Comparison of ENCODE assay signal across 15 cellular contexts in the genomic region with DNA sequence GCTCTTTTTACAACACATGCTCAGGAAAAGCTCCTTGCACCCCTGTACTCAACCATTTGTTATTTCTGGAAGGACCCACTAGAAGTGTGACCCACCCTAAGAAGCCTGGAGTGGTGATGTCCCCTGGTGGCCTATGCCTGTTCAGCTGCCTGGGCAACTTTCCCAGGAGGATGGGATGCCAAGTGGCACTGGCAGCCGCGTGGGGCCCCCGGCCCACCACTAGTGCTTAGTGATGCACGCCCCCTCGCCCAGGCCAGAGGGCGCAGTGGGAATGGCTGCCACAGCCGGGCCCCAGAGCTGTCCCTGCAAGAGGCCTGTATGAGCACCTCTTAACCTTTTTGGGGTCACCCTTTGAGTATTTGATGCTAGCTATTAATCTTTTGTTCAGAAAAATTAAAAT. TPM values are rescaled to one million over a fixed set of nuclear protein-coding genes. Genes with fewer than 3 reads are reported as not detected.
DNase-seq lines count a peak whose midpoint lies in the region; ATAC-seq and TF ChIP-seq lines count a peak whose summit lies in the region.
"Had no signal": no experiment of that assay in that cellular context is flagged by ENCODE, and none has a peak within 500 bp of the region (broad histone marks: within the 10 kb centered on the region; RNA-seq: fewer than 3 reads in every experiment).

No MANE protein-coding gene starts in this region.

- WGBS in body of pancreas, 2 donors = 56 to 73% methylated on average over 6 of the region's 7 CpGs
- WGBS in lower leg skin, 2 donors = 62 to 87% methylated on average over 7 of the region's 7 CpGs

- intact Hi-C loops in body of pancreas (cut with DNase I) = no loop called here
- intact Hi-C loops in lower lobe of right lung (cut with DNase I) = loop anchor here (5.0 kb wide), 1 partner anchor 62 kb away; no protein-coding TSS in a partner anchor
- intact Hi-C loops in sciatic nerve (cut with DNase I) = loop anchor here (5.0 kb wide), 1 partner anchor 62 kb away; no protein-coding TSS in a partner anchor
- intact Hi-C loops in lower leg skin (cut with DNase I; ENCODE audit: low total_unique reads) = loop anchor here (5.0 kb wide), 1 partner anchor 62 kb away; no protein-coding TSS in a partner anchor

- TF ChIP-seq POLR2A in body of pancreas (IDR thresholded peaks at IDR 0.05) (no peak), lower leg skin (IDR thresholded peaks at IDR 0.05) (no peak)

- H3K27ac Mint-ChIP-seq in stimulated activated memory B cell treated with anti-CD40 and anti-IgM and Interleukin-4, amounts not matched to agents 10 μg/mL and 1 μg/mL and 100 μg/mL, for 72 hours = no peak overlapping the region
- H3K27ac Mint-ChIP-seq: B cell; CD4-positive, CD25-positive, alpha-beta regulatory T cell had no signal

- H3K4me3 ChIP-seq in body of pancreas (no peak overlapping the region), lower lobe of right lung (no peak overlapping the region), lower leg skin (ENCODE audit: low read depth, poor library complexity, severe bottlenecking) (no peak overlapping the region)

- no peak overlapping the region for H3K4me3 Mint-ChIP-seq in stimulated activated memory B cell treated with anti-CD40 and anti-IgM and Interleukin-4, amounts not matched to agents 10 μg/mL and 1 μg/mL and 100 μg/mL, for 72 hours
- H3K4me3 Mint-ChIP-seq: B cell; CD4-positive, CD25-positive, alpha-beta regulatory T cell had no signal

- H3K36me3 ChIP-seq in body of pancreas (replicated peaks in 1 of 2; ENCODE audit: insufficient read depth in 1 of 2, low read depth in 2 of 2) (no peaks in the 10 kb centered on the region), lower lobe of right lung (peaks cover 17% of the 10 kb centered on the region)

- DNase-seq in RWPE1 (ENCODE audit: low spot score) (no peak), body of pancreas (peak in 1 of 4 donors; percentile 13), lower lobe of right lung (peak; percentile 42), sciatic nerve (ENCODE audit: low spot score) (peak; percentile 41), lower leg skin (ENCODE audit: low spot score in 2 of 2) (no peak)
- DNase-seq: CD4-positive, CD25-positive, alpha-beta regulatory T cell; KBM-7; NCI-H1436 treated with DMSO at 0.1 percent for 48 hours; NCI-H2081; NCI-H510A treated with DMSO at 0.1 percent for 48 hours; NCI-H82 had no signal

- TF ChIP-seq CTCF in RWPE1 (conservative IDR thresholded peaks at IDR 0.05; ENCODE audit: low read depth) (no peak), body of pancreas (IDR thresholded peaks at IDR 0.05) (no peak), lower lobe of right lung (IDR thresholded peaks at IDR 0.05) (no peak), lower leg skin (IDR thresholded peaks at IDR 0.05) (no peak)

- H3K27me3 ChIP-seq in body of pancreas (no peaks in the 10 kb centered on the region), lower lobe of right lung (ENCODE audit: low read depth) (no peaks in the 10 kb centered on the region)

- no peaks in the 10 kb centered on the region for H3K9me3 Mint-ChIP-seq in stimulated activated memory B cell treated with anti-CD40 and anti-IgM and Interleukin-4, amounts not matched to agents 10 μg/mL and 1 μg/mL and 100 μg/mL, for 72 hours
- H3K9me3 Mint-ChIP-seq: CD4-positive, CD25-positive, alpha-beta regulatory T cell had no signal

- ATAC-seq in body of pancreas (no peak), lower lobe of right lung (no peak), sciatic nerve (no peak), GM21515 (IDR thresholded peaks at IDR 0.05; ENCODE audit: unreplicated experiment) (no peak)
- ATAC-seq in stimulated activated memory B cell treated with anti-CD40 and anti-IgM and Interleukin-4, amounts not matched to agents 10 μg/mL and 1 μg/mL and 100 μg/mL, for 72 hours = no peak
- ATAC-seq: HCT116 had no signal

- peaks cover 95% of the 10 kb centered on the region for H3K4me1 ChIP-seq in body of pancreas
- peaks cover 22% of the 10 kb centered on the region for H3K4me1 ChIP-seq in lower lobe of right lung

- H3K36me3 Mint-ChIP-seq in stimulated activated memory B cell treated with anti-CD40 and anti-IgM and Interleukin-4, amounts not matched to agents 10 μg/mL and 1 μg/mL and 100 μg/mL, for 72 hours = no peaks in the 10 kb centered on the region

- H3K27me3 Mint-ChIP-seq in stimulated activated memory B cell treated with anti-CD40 and anti-IgM and Interleukin-4, amounts not matched to agents 10 μg/mL and 1 μg/mL and 100 μg/mL, for 72 hours = no peaks in the 10 kb centered on the region
- H3K27me3 Mint-ChIP-seq: B cell; CD4-positive, CD25-positive, alpha-beta regulatory T cell had no signal

- peaks cover 16% of the 10 kb centered on the region for H3K4me1 Mint-ChIP-seq in stimulated activated memory B cell treated with anti-CD40 and anti-IgM and Interleukin-4, amounts not matched to agents 10 μg/mL and 1 μg/mL and 100 μg/mL, for 72 hours

- H3K9me3 ChIP-seq in body of pancreas = no peaks in the 10 kb centered on the region
- no peaks in the 10 kb centered on the region for H3K9me3 ChIP-seq in lower lobe of right lung

- H3K27ac ChIP-seq in RWPE1 = peak overlapping the region; percentile 31; the same call in 1 of the 2 replicates
- peak overlapping the region; percentile 69 to 98 (median 90) for H3K27ac ChIP-seq in body of pancreas
- H3K27ac ChIP-seq in lower lobe of right lung = no peak overlapping the region

- CTCF ChIA-PET in RWPE1 (lab: Yijun Ruan, JAX) = interaction anchor here (0.6 to 1.2 kb wide), 2 partner anchors 39 to 62 kb away, joined by 3 to 5 read pairs; no protein-coding TSS in a partner anchor

- POLR2A ChIA-PET in RWPE1 (lab: Yijun Ruan, JAX; ENCODE audit: low non-redundant PET) = no interaction called here

RNA-seq across cellular contexts. Expression of gene IMPA2, which starts 18.1 kb away (rescaled TPM):
- 100 to 1,000 TPM; 269 to 446 TPM for total RNA-seq in body of pancreas
- total RNA-seq in lower lobe of right lung = 54.2 TPM
- 15.8 TPM for total RNA-seq in sciatic nerve
- 100 to 1,000 TPM; 227 to 572 (median 354) TPM for total RNA-seq in lower leg skin

Comparison
In these comparisons a context has a peak if more than half of its experiments do, and no peak if none do; other contexts are left out.
1. DNase-seq: peak in lower lobe of right lung (single experiment) and sciatic nerve (single experiment); none in RWPE1 (single experiment) and lower leg skin (0 of 2).